Comparison of ENCODE assay signal across 1 cellular context in the genomic region with DNA sequence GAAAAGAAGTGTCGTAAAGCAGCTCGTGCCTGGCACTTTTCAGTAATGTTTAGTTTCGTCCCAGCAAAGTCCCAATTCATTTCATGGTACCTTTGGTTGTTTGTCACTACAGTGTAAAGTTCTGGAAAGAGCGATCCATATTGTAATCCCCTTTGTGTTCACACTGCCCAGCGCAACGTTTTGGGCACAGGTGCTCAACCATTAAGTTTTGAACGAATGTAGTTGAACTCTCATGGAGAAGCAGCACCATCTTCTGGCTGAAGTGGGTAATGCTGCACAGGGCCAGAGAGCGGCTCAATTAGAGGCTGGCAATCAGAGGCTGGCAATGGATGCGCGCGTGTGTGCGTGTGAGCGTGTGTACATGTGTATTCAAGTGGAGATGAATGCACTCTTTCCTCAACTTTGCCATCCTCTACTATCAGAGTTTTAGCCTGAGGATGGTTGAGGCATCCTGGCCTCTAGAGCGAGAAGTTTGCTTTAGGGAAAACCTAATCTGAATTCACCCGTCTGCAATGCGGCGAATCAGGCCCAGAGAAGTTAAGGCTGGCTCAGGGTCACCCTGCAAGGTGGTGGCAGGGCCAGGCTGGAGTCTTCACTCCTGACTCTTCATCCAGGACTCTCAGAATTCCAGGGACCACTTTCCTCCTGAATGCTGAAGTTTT.
TF ChIP-seq lines count a peak whose summit lies in the region.

No MANE protein-coding gene starts in this region.

TF ChIP-seq in GM12878, 131 proteins besides CTCF, POLR2A, EP300 and RAD21:
- TF ChIP-seq PRDM15 (CRISPR knock-in tag; IDR thresholded peaks at IDR 0.05) (no peak), SMC3 (IDR thresholded peaks at IDR 0.05; ENCODE audit: borderline replicate concordance, low read length) (peak; percentile 83), SMAD1 (IDR thresholded peaks at IDR 0.05; ENCODE audit: low read depth, partially characterized antibody) (no peak), KLF5 (IDR thresholded peaks at IDR 0.05; ENCODE audit: partially characterized antibody) (no peak), NR2C1 (IDR thresholded peaks at IDR 0.05) (no peak), YBX1 (IDR thresholded peaks at IDR 0.05) (no peak), ELK1 (IDR thresholded peaks at IDR 0.05; ENCODE audit: low read depth, low read length) (no peak), YY1 (IDR thresholded peaks at IDR 0.05; ENCODE audit: low read depth, low read length) (peak; percentile 74), SMARCA5 (IDR thresholded peaks at IDR 0.05) (peak; percentile 42; the same call in 1 of the 2 replicates), WRNIP1 (IDR thresholded peaks at IDR 0.05; ENCODE audit: borderline replicate concordance, low read depth, low read length) (no peak), POU2F2 (IDR thresholded peaks at IDR 0.05; ENCODE audit: borderline replicate concordance, low read depth, low read length) (peak; percentile 62; the same call in 1 of the 3 replicates), NRF1 (conservative IDR thresholded peaks at IDR 0.05; ENCODE audit: low read depth, low read length) (0 out of 2 replicates have a peak, but pooled peaks have one; percentile 1)
- TF ChIP-seq, protein P1, sequence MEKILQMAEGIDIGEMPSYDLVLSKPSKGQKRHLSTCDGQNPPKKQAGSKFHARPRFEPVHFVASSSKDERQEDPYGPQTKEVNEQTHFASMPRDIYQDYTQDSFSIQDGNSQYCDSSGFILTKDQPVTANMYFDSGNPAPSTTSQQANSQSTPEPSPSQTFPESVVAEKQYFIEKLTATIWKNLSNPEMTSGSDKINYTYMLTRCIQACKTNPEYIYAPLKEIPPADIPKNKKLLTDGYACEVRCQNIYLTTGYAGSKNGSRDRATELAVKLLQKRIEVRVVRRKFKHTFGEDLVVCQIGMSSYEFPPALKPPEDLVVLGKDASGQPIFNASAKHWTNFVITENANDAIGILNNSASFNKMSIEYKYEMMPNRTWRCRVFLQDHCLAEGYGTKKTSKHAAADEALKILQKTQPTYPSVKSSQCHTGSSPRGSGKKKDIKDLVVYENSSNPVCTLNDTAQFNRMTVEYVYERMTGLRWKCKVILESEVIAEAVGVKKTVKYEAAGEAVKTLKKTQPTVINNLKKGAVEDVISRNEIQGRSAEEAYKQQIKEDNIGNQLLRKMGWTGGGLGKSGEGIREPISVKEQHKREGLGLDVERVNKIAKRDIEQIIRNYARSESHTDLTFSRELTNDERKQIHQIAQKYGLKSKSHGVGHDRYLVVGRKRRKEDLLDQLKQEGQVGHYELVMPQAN (conservative IDR thresholded peaks at IDR 0.05), result no peak
TF ChIP-seq in GM12878: peak in this region for 5.
